8 cellular contexts compared by ENCODE assay signal in the genomic region with DNA sequence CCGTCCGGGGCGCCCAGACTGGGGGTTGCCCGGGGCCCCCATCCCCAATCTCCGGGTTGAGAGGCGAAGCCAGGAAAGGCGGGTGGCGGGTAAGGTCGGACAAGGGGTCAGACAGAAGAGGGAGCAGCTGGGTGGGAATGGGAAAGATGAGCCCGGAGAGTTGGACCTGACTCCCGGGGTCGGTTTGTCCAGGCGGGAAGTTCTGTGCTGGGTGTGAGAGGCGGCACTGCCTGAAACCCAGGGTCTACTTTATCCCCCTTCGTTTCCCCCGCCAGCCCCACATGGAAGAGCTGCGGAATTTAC. TPM values are rescaled to one million over a fixed set of nuclear protein-coding genes. Genes with fewer than 3 reads are reported as not detected.
DNase-seq lines count a peak whose midpoint lies in the region; ATAC-seq and TF ChIP-seq lines count a peak whose summit lies in the region.

No MANE protein-coding gene starts in this region.

- peaks cover 6% of the 10 kb centered on the region for H3F3A ChIP-seq in neural cell (ENCODE audit: insufficient read depth, low read length, poor library complexity, severe bottlenecking)

- no peak for TF ChIP-seq RAD21 in neural cell (conservative IDR thresholded peaks at IDR 0.05)

- H3K4me1 ChIP-seq in duodenal mucosa (ENCODE audit: control insufficient read depth in 1 of 2, insufficient read depth in 2 of 2, low read length in 2 of 2) = peaks cover 40 to 43% of the 10 kb centered on the region in 2 donors

- H3K9me3 ChIP-seq in duodenal mucosa (ENCODE audit: control insufficient read depth in 1 of 2, low read length in 2 of 2) (no peaks in the 10 kb centered on the region), neural cell (ENCODE audit: low read length) (no peaks in the 10 kb centered on the region)

- no peaks in the 10 kb centered on the region for H3K9me2 ChIP-seq in neural cell (ENCODE audit: insufficient read depth, low read length)

- no peak overlapping the region for H2AFZ ChIP-seq in neural cell (ENCODE audit: low read depth, low read length)

- ATAC-seq in HG03108 (IDR thresholded peaks at IDR 0.05; ENCODE audit: unreplicated experiment) = no peak

- no peaks in the 10 kb centered on the region for H3K79me2 ChIP-seq in neural cell (replicated peaks; ENCODE audit: insufficient read depth, low read length)

- no peak overlapping the region for H3K4me2 ChIP-seq in neural cell (ENCODE audit: low read length)

- peak overlapping the region; percentile 80 for H3K27ac ChIP-seq in C4-2B
- H3K27ac ChIP-seq in duodenal mucosa (ENCODE audit: low read depth, low read length) = peak overlapping the region; percentile 96
- no peak overlapping the region for H3K27ac ChIP-seq in neural cell (ENCODE audit: low read length)

- H3K27me3 ChIP-seq in duodenal mucosa (ENCODE audit: control insufficient read depth in 1 of 2, insufficient read depth in 2 of 2, low read length in 2 of 2) (no peaks in the 10 kb centered on the region), neural cell (ENCODE audit: insufficient read depth, low read depth, low read length) (peaks cover 7% of the 10 kb centered on the region)

- H3K36me3 ChIP-seq in duodenal mucosa (ENCODE audit: control insufficient read depth in 1 of 2, insufficient read depth in 2 of 2, low read length in 2 of 2) (peaks cover 4 to 7% of the 10 kb centered on the region in 2 donors), neural cell (ENCODE audit: insufficient read depth, low read length) (no peaks in the 10 kb centered on the region)

- H3K9ac ChIP-seq in duodenal mucosa (ENCODE audit: low read depth in 1 of 2, low read length in 2 of 2) (peak overlapping the region; percentile 69 to 95), neural cell (ENCODE audit: low read length) (peak overlapping the region; percentile 34)

- DNase-seq in NCI-H526 treated with DMSO at 0.1 percent for 48 hours (lab: John Stamatoyannopoulos, UW) (peak; percentile 53), pons (ENCODE audit: low spot score) (no peak), NOMO-1 treated with dmso at 0.1 percent for 144 hours (lab: John Stamatoyannopoulos, UW; ENCODE audit: unreplicated experiment) (no peak), NOMO-1 (lab: John Stamatoyannopoulos, UW; ENCODE audit: unreplicated experiment in 2 of 2) (no peak)

- no peak for TF ChIP-seq EP300 in neural cell (conservative IDR thresholded peaks at IDR 0.05; ENCODE audit: poor library complexity, severe bottlenecking)

- H4K20me1 ChIP-seq in neural cell (ENCODE audit: insufficient read depth) = no peaks in the 10 kb centered on the region

- H3K4me3 ChIP-seq in duodenal mucosa (ENCODE audit: low read depth in 1 of 2, low read length in 2 of 2) = peak overlapping the region; percentile 75 to 94
- H3K4me3 ChIP-seq in neural cell (ENCODE audit: low read length) = peak overlapping the region; percentile 92

- no peak for TF ChIP-seq CTCF in C4-2B (conservative IDR thresholded peaks at IDR 0.05)
- TF ChIP-seq CTCF in neural cell (IDR thresholded peaks at IDR 0.05; ENCODE audit: poor library complexity, severe bottlenecking) = no peak

TF ChIP-seq in neural cell, 6 proteins besides CTCF, POLR2A, EP300 and RAD21:
- TF ChIP-seq MXI1 (conservative IDR thresholded peaks at IDR 0.05; ENCODE audit: poor library complexity, severe bottlenecking) = no peak
- no peak for TF ChIP-seq EZH2 (IDR thresholded peaks at IDR 0.05; ENCODE audit: borderline replicate concordance, insufficient read depth, low read length, poor library complexity, severe bottlenecking)
- TF ChIP-seq, protein P1, sequence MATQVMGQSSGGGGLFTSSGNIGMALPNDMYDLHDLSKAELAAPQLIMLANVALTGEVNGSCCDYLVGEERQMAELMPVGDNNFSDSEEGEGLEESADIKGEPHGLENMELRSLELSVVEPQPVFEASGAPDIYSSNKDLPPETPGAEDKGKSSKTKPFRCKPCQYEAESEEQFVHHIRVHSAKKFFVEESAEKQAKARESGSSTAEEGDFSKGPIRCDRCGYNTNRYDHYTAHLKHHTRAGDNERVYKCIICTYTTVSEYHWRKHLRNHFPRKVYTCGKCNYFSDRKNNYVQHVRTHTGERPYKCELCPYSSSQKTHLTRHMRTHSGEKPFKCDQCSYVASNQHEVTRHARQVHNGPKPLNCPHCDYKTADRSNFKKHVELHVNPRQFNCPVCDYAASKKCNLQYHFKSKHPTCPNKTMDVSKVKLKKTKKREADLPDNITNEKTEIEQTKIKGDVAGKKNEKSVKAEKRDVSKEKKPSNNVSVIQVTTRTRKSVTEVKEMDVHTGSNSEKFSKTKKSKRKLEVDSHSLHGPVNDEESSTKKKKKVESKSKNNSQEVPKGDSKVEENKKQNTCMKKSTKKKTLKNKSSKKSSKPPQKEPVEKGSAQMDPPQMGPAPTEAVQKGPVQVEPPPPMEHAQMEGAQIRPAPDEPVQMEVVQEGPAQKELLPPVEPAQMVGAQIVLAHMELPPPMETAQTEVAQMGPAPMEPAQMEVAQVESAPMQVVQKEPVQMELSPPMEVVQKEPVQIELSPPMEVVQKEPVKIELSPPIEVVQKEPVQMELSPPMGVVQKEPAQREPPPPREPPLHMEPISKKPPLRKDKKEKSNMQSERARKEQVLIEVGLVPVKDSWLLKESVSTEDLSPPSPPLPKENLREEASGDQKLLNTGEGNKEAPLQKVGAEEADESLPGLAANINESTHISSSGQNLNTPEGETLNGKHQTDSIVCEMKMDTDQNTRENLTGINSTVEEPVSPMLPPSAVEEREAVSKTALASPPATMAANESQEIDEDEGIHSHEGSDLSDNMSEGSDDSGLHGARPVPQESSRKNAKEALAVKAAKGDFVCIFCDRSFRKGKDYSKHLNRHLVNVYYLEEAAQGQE (IDR thresholded peaks at IDR 0.05; ENCODE audit: borderline replicate concordance) = no peak
- no peak for TF ChIP-seq POLR2AphosphoS5 (IDR thresholded peaks at IDR 0.05)
- TF ChIP-seq SMC3 (conservative IDR thresholded peaks at IDR 0.05; ENCODE audit: poor library complexity) = no peak
- TF ChIP-seq TAF1 (IDR thresholded peaks at IDR 0.05; ENCODE audit: low read depth) = no peak

RNA-seq across cellular contexts. Expression of gene SLC4A2, which starts 0.7 kb away (rescaled TPM):
- 2.4 and 4.8 TPM in 2 replicates for polyA plus RNA-seq in neural cell
- 4.4 and 5.6 TPM in 2 replicates for polyA minus RNA-seq in neural cell

RNA-seq across cellular contexts. Expression of gene CDK5, which starts 2.4 kb away (rescaled TPM):
- 82.2 and 88.3 TPM in 2 replicates for polyA plus RNA-seq in neural cell
- 49.3 and 49.7 TPM in 2 replicates for polyA minus RNA-seq in neural cell

RNA-seq across cellular contexts. Expression of gene ASIC3, which starts 11.7 kb away (rescaled TPM):
- 3.3 and 4.4 TPM in 2 replicates for polyA plus RNA-seq in neural cell
- polyA minus RNA-seq in neural cell = 0.49 and 1.6 TPM in 2 replicates

RNA-seq across cellular contexts. Expression of gene FASTK, which starts 20.5 kb away (rescaled TPM):
- polyA plus RNA-seq in neural cell = 147 and 182 TPM in 2 replicates
- polyA minus RNA-seq in neural cell = 45.5 and 52.8 TPM in 2 replicates

RNA-seq across cellular contexts. Expression of gene TMUB1, which starts 23.2 kb away (rescaled TPM):
- polyA plus RNA-seq in neural cell = 35.2 and 43.9 TPM in 2 replicates
- 12.5 and 13.4 TPM in 2 replicates for polyA minus RNA-seq in neural cell
